Comparison of ENCODE assay signal across 1 cellular context in the genomic region with DNA sequence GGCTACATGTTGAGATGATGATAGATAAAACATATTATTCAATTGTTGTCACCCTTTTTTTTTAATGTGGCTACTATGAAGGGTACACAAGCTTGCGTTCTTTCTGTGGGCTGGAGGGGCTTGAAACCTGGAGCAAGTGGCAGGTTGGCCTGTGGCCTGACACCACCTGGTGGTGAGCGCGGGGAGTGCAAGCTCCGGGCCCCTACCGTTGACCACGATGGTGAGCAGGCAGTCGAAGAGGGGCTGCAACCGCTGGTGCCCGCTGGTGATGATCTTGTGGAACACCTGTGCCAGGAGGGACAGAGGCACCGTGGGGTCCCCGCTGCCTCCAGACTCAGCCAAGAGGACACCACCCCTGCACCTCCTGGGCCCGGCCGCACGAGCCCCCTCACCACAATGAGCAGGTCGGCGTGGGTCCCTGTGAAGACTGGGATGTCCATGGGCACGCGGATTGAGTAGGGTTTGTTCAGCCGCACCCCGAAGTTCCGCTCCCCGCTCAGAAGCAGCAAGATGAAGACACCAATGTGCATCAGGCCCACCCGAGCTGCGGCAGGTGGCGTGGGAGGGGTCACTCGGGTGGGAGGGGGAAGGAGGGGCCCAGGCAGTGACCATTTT.
TF ChIP-seq lines count a peak whose summit lies in the region.

No MANE protein-coding gene starts in this region.

TF ChIP-seq in SK-N-SH, 30 proteins besides CTCF, POLR2A, EP300 and RAD21 (continued from another document):
- TF ChIP-seq REST (IDR thresholded peaks at IDR 0.05; ENCODE audit: low read depth, low read length), result no peak
- no peak for TF ChIP-seq RFX5 (IDR thresholded peaks at IDR 0.05; ENCODE audit: low read length)
- TF ChIP-seq MAX (IDR thresholded peaks at IDR 0.05; ENCODE audit: low read depth), result no peak
- TF ChIP-seq RCOR1 (IDR thresholded peaks at IDR 0.05; ENCODE audit: low read length), result peak; percentile 56; the same call in 1 of the 2 replicates
- peak; percentile 95 for TF ChIP-seq SMC3 (IDR thresholded peaks at IDR 0.05; ENCODE audit: low read depth, low read length)
- no peak for TF ChIP-seq GABPA (IDR thresholded peaks at IDR 0.05; ENCODE audit: low read depth)
